16 cellular contexts compared by ENCODE assay signal in the genomic region with DNA sequence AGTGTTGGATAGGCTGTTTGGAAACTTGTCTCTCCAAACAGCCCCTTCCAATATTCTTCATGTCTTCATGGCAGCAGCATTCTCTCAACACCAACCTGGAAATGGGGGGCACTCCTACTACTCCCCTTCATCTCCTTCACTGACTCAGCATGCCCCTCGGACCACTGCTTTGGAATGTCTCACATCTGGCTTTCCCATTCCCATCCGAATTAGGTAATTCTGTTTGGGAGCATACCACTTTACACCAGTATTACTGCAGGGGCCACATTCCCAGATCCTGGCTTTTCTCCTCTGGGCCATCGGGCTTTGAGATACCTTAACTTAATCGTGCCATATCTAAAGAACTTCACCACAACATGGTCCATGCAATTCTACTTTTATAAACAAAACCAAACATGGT.
DNase-seq lines count a peak whose midpoint lies in the region; ATAC-seq and TF ChIP-seq lines count a peak whose summit lies in the region.
"Had no signal": no experiment of that assay in that cellular context is flagged by ENCODE, and none has a peak within 500 bp of the region (broad histone marks: within the 10 kb centered on the region; RNA-seq: fewer than 3 reads in every experiment).

No MANE protein-coding gene starts in this region.

- no peak for DNase-seq in activated naive CD8-positive, alpha-beta T cell treated with anti-CD3 and anti-CD28 coated beads, Interleukin-2, amount 10 ng/mL, durations not matched to agents 7 days and 5 days
- DNase-seq in activated naive CD8-positive, alpha-beta T cell treated with anti-CD3 and anti-CD28 coated beads, Interleukin-2, amount 50 U/mL, for 24 hours, result no peak
- DNase-seq in WTC11 (ENCODE audit: low spot score), result no peak
- no peak for DNase-seq in naive thymus-derived CD8-positive, alpha-beta T cell
- DNase-seq in Calu3, result no peak
- no peak for DNase-seq in COR-L47 (lab: John Stamatoyannopoulos, UW)
- no peak for DNase-seq in 8988T
- DNase-seq in NCI-H2171 (lab: John Stamatoyannopoulos, UW), result no peak
- DNase-seq: DND-41, NCI-H1105 treated with DMSO at 0.1 percent for 48 hours, NCI-H187 treated with DMSO at 0.1 percent for 48 hours, NCI-H510A, NCI-H82, Right ventricle myocardium superior had no signal

- no TSS peak for BruUV-seq in Calu3 (replicated peaks; lab: Mats Ljungman, UMichigan)

- ATAC-seq in activated naive CD8-positive, alpha-beta T cell treated with anti-CD3 and anti-CD28 coated beads, Interleukin-2, amount 10 ng/mL, durations not matched to agents 7 days and 5 days (ENCODE audit: low read depth), result no peak
- no peak for ATAC-seq in activated naive CD8-positive, alpha-beta T cell treated with anti-CD3 and anti-CD28 coated beads, Interleukin-2, amount 50 U/mL, for 24 hours
- no peak for ATAC-seq in WTC11
- no peak for ATAC-seq in naive thymus-derived CD8-positive, alpha-beta T cell
- ATAC-seq: SK-N-SH treated with all-trans-retinoic acid at 6 μM for 48 hours had no signal

- H3K27me3 Mint-ChIP-seq in activated naive CD8-positive, alpha-beta T cell treated with anti-CD3 and anti-CD28 coated beads, Interleukin-2, amount 10 ng/mL, durations not matched to agents 7 days and 5 days, result no peaks in the 10 kb centered on the region
- peaks cover 19% of the 10 kb centered on the region for H3K27me3 Mint-ChIP-seq in activated naive CD8-positive, alpha-beta T cell treated with anti-CD3 and anti-CD28 coated beads, Interleukin-2, amount 50 U/mL, for 24 hours
- H3K27me3 Mint-ChIP-seq in WTC11 (ENCODE audit: low read depth) (no peaks in the 10 kb centered on the region), Calu3 (ENCODE audit: unreplicated experiment) (no peaks in the 10 kb centered on the region)
- H3K27me3 Mint-ChIP-seq in naive thymus-derived CD8-positive, alpha-beta T cell, result peaks cover 0 to 5% (median 0%) of the 10 kb centered on the region in 5 donors

- H3K9me3 Mint-ChIP-seq in activated naive CD8-positive, alpha-beta T cell treated with anti-CD3 and anti-CD28 coated beads, Interleukin-2, amount 10 ng/mL, durations not matched to agents 7 days and 5 days, result no peaks in the 10 kb centered on the region
- H3K9me3 Mint-ChIP-seq in activated naive CD8-positive, alpha-beta T cell treated with anti-CD3 and anti-CD28 coated beads, Interleukin-2, amount 50 U/mL, for 24 hours, result no peaks in the 10 kb centered on the region
- H3K9me3 Mint-ChIP-seq in WTC11 (no peaks in the 10 kb centered on the region; the same call in 1 of the 2 replicates), Calu3 (ENCODE audit: low read depth, unreplicated experiment) (no peaks in the 10 kb centered on the region)
- H3K9me3 Mint-ChIP-seq in naive thymus-derived CD8-positive, alpha-beta T cell, result no peaks in the 10 kb centered on the region

- TF ChIP-seq CTCF in WTC11 (IDR thresholded peaks at IDR 0.05), result no peak
- TF ChIP-seq CTCF in Calu3 (IDR thresholded peaks at IDR 0.05; ENCODE audit: unreplicated experiment), result no peak

- peak overlapping the region; percentile 73 for H3K4me3 Mint-ChIP-seq in activated naive CD8-positive, alpha-beta T cell treated with anti-CD3 and anti-CD28 coated beads, Interleukin-2, amount 10 ng/mL, durations not matched to agents 7 days and 5 days
- no peak overlapping the region for H3K4me3 Mint-ChIP-seq in activated naive CD8-positive, alpha-beta T cell treated with anti-CD3 and anti-CD28 coated beads, Interleukin-2, amount 50 U/mL, for 24 hours
- H3K4me3 Mint-ChIP-seq in WTC11, result no peak overlapping the region
- peak overlapping the region in 5 of 10 donors; percentile 12 to 70 (median 17) for H3K4me3 Mint-ChIP-seq in naive thymus-derived CD8-positive, alpha-beta T cell
- H3K4me3 Mint-ChIP-seq in Calu3 (ENCODE audit: low read depth, unreplicated experiment), result no peak overlapping the region
- H3K4me3 Mint-ChIP-seq: CD4-positive, CD25-positive, alpha-beta regulatory T cell had no signal

- peaks cover 3% of the 10 kb centered on the region for H3K36me3 Mint-ChIP-seq in activated naive CD8-positive, alpha-beta T cell treated with anti-CD3 and anti-CD28 coated beads, Interleukin-2, amount 10 ng/mL, durations not matched to agents 7 days and 5 days
- H3K36me3 Mint-ChIP-seq in activated naive CD8-positive, alpha-beta T cell treated with anti-CD3 and anti-CD28 coated beads, Interleukin-2, amount 50 U/mL, for 24 hours (ENCODE audit: low read depth), result no peaks in the 10 kb centered on the region
- H3K36me3 Mint-ChIP-seq in WTC11 (no peaks in the 10 kb centered on the region), Calu3 (ENCODE audit: insufficient read depth, unreplicated experiment) (no peaks in the 10 kb centered on the region)
- H3K36me3 Mint-ChIP-seq in naive thymus-derived CD8-positive, alpha-beta T cell, result no peaks in the 10 kb centered on the region
- H3K36me3 Mint-ChIP-seq: CD4-positive, CD25-positive, alpha-beta regulatory T cell had no signal

- POLR2A ChIA-PET in activated naive CD8-positive, alpha-beta T cell treated with anti-CD3 and anti-CD28 coated beads, Interleukin-2, amount 10 ng/mL, durations not matched to agents 7 days and 5 days (lab: Charles Lee), result interaction anchor here (2.0 to 2.2 kb wide), 3 partner anchors 17 to 100 kb away, joined by 9 to 11 read pairs (median 9); partner anchors contain the start of gene MAML3
- POLR2A ChIA-PET in WTC11 (lab: Charles Lee), result no interaction called here
- POLR2A ChIA-PET in naive thymus-derived CD8-positive, alpha-beta T cell (lab: Charles Lee), result interaction anchor here (1.9 to 2.4 kb wide), 3 partner anchors 18 to 101 kb away, joined by 8 to 12 read pairs (median 10); partner anchors contain the start of gene MAML3

- intact Hi-C loops in Calu3 (cut with micrococcal nuclease; ENCODE audit: unreplicated experiment), result loop anchor here (2.0 to 5.0 kb wide), 2 partner anchors 84 to 200 kb away; no protein-coding TSS in a partner anchor

- CTCF ChIA-PET in WTC11 (lab: Charles Lee) (interaction anchor here (0.6 to 5.0 kb wide), 5 partner anchors 15 to 200 kb away, joined by 5 to 60 read pairs (median 8); no protein-coding TSS in a partner anchor), Calu3 (lab: Charles Lee) (interaction anchor here (1.4 to 1.7 kb wide), 2 partner anchors 200 to 277 kb away, joined by 3 to 6 read pairs; no protein-coding TSS in a partner anchor)

- H3K27ac Mint-ChIP-seq in activated naive CD8-positive, alpha-beta T cell treated with anti-CD3 and anti-CD28 coated beads, Interleukin-2, amount 10 ng/mL, durations not matched to agents 7 days and 5 days, result peak overlapping the region; percentile 13
- no peak overlapping the region for H3K27ac Mint-ChIP-seq in activated naive CD8-positive, alpha-beta T cell treated with anti-CD3 and anti-CD28 coated beads, Interleukin-2, amount 50 U/mL, for 24 hours
- peak overlapping the region; percentile 58; the same call in 1 of the 2 replicates for H3K27ac Mint-ChIP-seq in WTC11
- peak overlapping the region in 7 of 10 donors; percentile 5 to 89 (median 67) for H3K27ac Mint-ChIP-seq in naive thymus-derived CD8-positive, alpha-beta T cell
- no peak overlapping the region for H3K27ac Mint-ChIP-seq in Calu3 (ENCODE audit: unreplicated experiment)

- peaks cover 52% of the 10 kb centered on the region for H3K4me1 Mint-ChIP-seq in activated naive CD8-positive, alpha-beta T cell treated with anti-CD3 and anti-CD28 coated beads, Interleukin-2, amount 10 ng/mL, durations not matched to agents 7 days and 5 days
- H3K4me1 Mint-ChIP-seq in activated naive CD8-positive, alpha-beta T cell treated with anti-CD3 and anti-CD28 coated beads, Interleukin-2, amount 50 U/mL, for 24 hours, result peaks cover 72% of the 10 kb centered on the region
- peaks cover 31% of the 10 kb centered on the region for H3K4me1 Mint-ChIP-seq in WTC11
- H3K4me1 Mint-ChIP-seq in naive thymus-derived CD8-positive, alpha-beta T cell, result peaks cover 25 to 71% (median 59%) of the 10 kb centered on the region in 4 donors
- peaks cover 24% of the 10 kb centered on the region for H3K4me1 Mint-ChIP-seq in Calu3 (ENCODE audit: low read depth, unreplicated experiment)

TF ChIP-seq in WTC11, 78 proteins besides CTCF, POLR2A, EP300 and RAD21:
- TF ChIP-seq NFYB (CRISPR knock-in tag; conservative IDR thresholded peaks at IDR 0.05; ENCODE audit: low read depth), result no peak

Comparison
In these comparisons a context has a peak if more than half of its experiments do, and no peak if none do; other contexts are left out.
1. H3K27ac Mint-ChIP-seq: peak in activated naive CD8-positive, alpha-beta T cell treated with anti-CD3 and anti-CD28 coated beads, Interleukin-2, amount 10 ng/mL, durations not matched to agents 7 days and 5 days (single experiment), WTC11 (single experiment) and naive thymus-derived CD8-positive, alpha-beta T cell (7 of 10); none in activated naive CD8-positive, alpha-beta T cell treated with anti-CD3 and anti-CD28 coated beads, Interleukin-2, amount 50 U/mL, for 24 hours (single experiment) and Calu3 (single experiment).